In genomic region chr6:1622220-1622841, GRCh38 we compare ENCODE assay signal across 26 cellular contexts. TPM values are rescaled to one million over a fixed set of nuclear protein-coding genes. Genes with fewer than 3 reads are reported as not detected.
DNase-seq lines count a peak whose midpoint lies in the region; ATAC-seq, FAIRE-seq and TF ChIP-seq lines count a peak whose summit lies in the region.
"Had no signal": no experiment of that assay in that cellular context is flagged by ENCODE, and none has a peak within 500 bp of the region (broad histone marks: within the 10 kb centered on the region; RNA-seq: fewer than 3 reads in every experiment).

No MANE protein-coding gene starts in this region.

- no peak for ATAC-seq in activated B cell treated with CpG ODN at 0.5 μM for 24 hours (ENCODE audit: low read depth)

- H2AFZ ChIP-seq in osteoblast (ENCODE audit: low read length), result peak overlapping the region; percentile 49
- H2AFZ ChIP-seq: GM23248 had no signal

- peaks cover 8% of the 10 kb centered on the region for H3K36me3 Mint-ChIP-seq in activated B cell treated with CpG ODN at 0.5 μM for 24 hours (ENCODE audit: low read depth)
- peaks cover 21 to 29% (median 22%) of the 10 kb centered on the region in 3 donors for H3K36me3 Mint-ChIP-seq in immature natural killer cell

- peak overlapping the region in 1 of 2 donors; percentile 13 for H3K9ac ChIP-seq in kidney (ENCODE audit: low read length in 2 of 2)
- H3K9ac ChIP-seq: GM23248 had no signal

- H3K27ac Mint-ChIP-seq in activated B cell treated with CpG ODN at 0.5 μM for 24 hours, result no peak overlapping the region
- no peak overlapping the region for H3K27ac Mint-ChIP-seq in immature natural killer cell
- H3K27ac Mint-ChIP-seq: activated CD4-positive, alpha-beta memory T cell treated with anti-CD3 and anti-CD28 coated beads for 36 hours had no signal

- peak overlapping the region; percentile 45 for H3K4me2 ChIP-seq in osteoblast (ENCODE audit: insufficient read depth, low read length)

- peaks cover 0 to 3% of the 10 kb centered on the region in 2 donors for H3K4me1 ChIP-seq in kidney (ENCODE audit: control insufficient read depth in 1 of 2, insufficient read depth in 1 of 2, low read depth in 1 of 2, low read length in 2 of 2)
- peaks cover 55% of the 10 kb centered on the region for H3K4me1 ChIP-seq in osteoblast (ENCODE audit: insufficient read depth, low read length)
- H3K4me1 ChIP-seq: breast epithelium, Caco-2 had no signal

- H3K9me3 ChIP-seq in kidney (ENCODE audit: control insufficient read depth in 1 of 2, low read length in 2 of 2) (no peaks in the 10 kb centered on the region), osteoblast (ENCODE audit: low read depth, low read length) (no peaks in the 10 kb centered on the region)
- H3K9me3 ChIP-seq: adrenal gland, BE2C, breast epithelium, Caco-2 had no signal

- H3K9me3 Mint-ChIP-seq in activated B cell treated with CpG ODN at 0.5 μM for 24 hours, result no peaks in the 10 kb centered on the region
- H3K9me3 Mint-ChIP-seq in immature natural killer cell, result peaks cover 0 to 1% (median 0%) of the 10 kb centered on the region in 6 donors
- H3K9me3 Mint-ChIP-seq: activated CD4-positive, alpha-beta memory T cell treated with anti-CD3 and anti-CD28 coated beads for 36 hours had no signal

- H3K4me3 ChIP-seq in kidney (ENCODE audit: low read length in 2 of 2) (no peak overlapping the region), osteoblast (ENCODE audit: insufficient read depth, low read length) (no peak overlapping the region)
- H3K4me3 ChIP-seq: adrenal gland, breast epithelium, GM23248, lung, SK-N-MC had no signal

- H4K20me1 ChIP-seq in osteoblast (ENCODE audit: insufficient read depth, low read length), result no peaks in the 10 kb centered on the region

- FAIRE-seq in kidney (lab: Jason Lieb, UNC), result no peak
- FAIRE-seq: A204.1, GM12892, RCC 7860 had no signal

- CTCF ChIA-PET in activated B cell treated with CpG ODN at 0.5 μM for 24 hours (lab: Charles Lee), result no interaction called here

- H3K27me3 Mint-ChIP-seq in activated B cell treated with CpG ODN at 0.5 μM for 24 hours, result peaks cover 63% of the 10 kb centered on the region
- H3K27me3 Mint-ChIP-seq in immature natural killer cell (ENCODE audit: low read depth in 3 of 3), result peaks cover 11 to 29% (median 25%) of the 10 kb centered on the region in 3 donors

- POLR2A ChIA-PET in activated B cell treated with CpG ODN at 0.5 μM for 24 hours (lab: Charles Lee), result no interaction called here

- peaks cover 81% of the 10 kb centered on the region for H3K79me2 ChIP-seq in osteoblast (ENCODE audit: insufficient read depth, low read length)

- H3K4me1 Mint-ChIP-seq in activated B cell treated with CpG ODN at 0.5 μM for 24 hours (peaks cover 21% of the 10 kb centered on the region), immature natural killer cell (peaks cover 18% of the 10 kb centered on the region in 2 donors)

- DNase-seq in GM10266 (ENCODE audit: extremely low spot score), result peak; percentile 35
- peak; percentile 6 for DNase-seq in activated B cell treated with CpG ODN at 0.5 μM for 24 hours
- peak; percentile 57 for DNase-seq in kidney
- DNase-seq in osteoblast (ENCODE audit: insufficient read length, low spot score, missing footprints), result peak; percentile 95
- DNase-seq in NOMO-1 (lab: John Stamatoyannopoulos, UW; ENCODE audit: unreplicated experiment in 2 of 2), result no peak
- DNase-seq in activated CD4-positive, alpha-beta T cell treated with anti-CD3 and anti-CD28 coated beads, Interleukin-2, amount 50 U/mL, for 4 hours, result no peak
- no peak for DNase-seq in NCI-H748 treated with DMSO at 0.1 percent for 48 hours (lab: John Stamatoyannopoulos, UW)
- no peak for DNase-seq in immature natural killer cell
- DNase-seq: activated CD4-positive, alpha-beta memory T cell treated with anti-CD3 and anti-CD28 coated beads for 36 hours; activated CD4-positive, CD25-positive, alpha-beta regulatory T cell; activated gamma-delta T cell treated with Interleukin-2 at 50 U/mL for 16 hours; adrenal gland; BE2C; cortex of kidney; GM23248; NCI-H2081 treated with DMSO at 0.1 percent for 48 hours; NK-92 treated with Interleukin-12 subunit alpha and Interleukin-12 subunit beta, amount 100 ng/mL, for 24 hours; nucleus accumbens; stimulated activated CD4-positive, alpha-beta T cell treated with anti-CD3 and anti-CD28 coated beads, Interleukin-15, amount 100 ng/mL, for 24 hours had no signal

- peak overlapping the region in 1 of 2 donors; percentile 19 for H3K27ac ChIP-seq in kidney (ENCODE audit: low read depth in 2 of 2, low read length in 2 of 2)
- peak overlapping the region; percentile 17 for H3K27ac ChIP-seq in osteoblast (ENCODE audit: low read depth, low read length)
- H3K27ac ChIP-seq: breast epithelium, GM23248, SK-N-MC had no signal

- intact Hi-C loops in activated B cell treated with CpG ODN at 0.5 μM for 24 hours (cut with micrococcal nuclease), result loop anchor here (10.0 kb wide), 2 partner anchors 402 to 1612 kb away; no protein-coding TSS in a partner anchor
- intact Hi-C loops in kidney (cut with DNase I), result no loop called here

- H3K36me3 ChIP-seq in kidney (ENCODE audit: control insufficient read depth in 1 of 2, insufficient read depth in 2 of 2, low read length in 2 of 2) (no peaks in the 10 kb centered on the region), osteoblast (ENCODE audit: insufficient read depth, low read length) (peaks cover 6% of the 10 kb centered on the region)
- H3K36me3 ChIP-seq: adrenal gland, BE2C, breast epithelium had no signal

- no peak overlapping the region for H3K4me3 Mint-ChIP-seq in activated B cell treated with CpG ODN at 0.5 μM for 24 hours
- no peak overlapping the region for H3K4me3 Mint-ChIP-seq in immature natural killer cell
- H3K4me3 Mint-ChIP-seq: activated CD4-positive, alpha-beta memory T cell treated with anti-CD3 and anti-CD28 coated beads for 36 hours had no signal

- H3K27me3 ChIP-seq in osteoblast (ENCODE audit: insufficient read depth, low read length), result no peaks in the 10 kb centered on the region

- TF ChIP-seq CTCF in GM10266 (IDR thresholded peaks at IDR 0.05; ENCODE audit: control insufficient read depth, insufficient read depth, low read depth, missing control alignments) (no peak), activated B cell treated with CpG ODN at 0.5 μM for 24 hours (IDR thresholded peaks at IDR 0.05) (no peak), kidney (IDR thresholded peaks at IDR 0.05; ENCODE audit: borderline replicate concordance, extremely low read depth, insufficient read depth) (no peak), osteoblast (IDR thresholded peaks at IDR 0.05; ENCODE audit: extremely low read depth, low read depth, low read length) (no peak)

RNA-seq across cellular contexts. Expression of gene FOXC1, which starts 12.6 kb away (rescaled TPM):
- total RNA-seq in activated B cell treated with CpG ODN at 0.5 μM for 24 hours, result 1.00 and 1.1 TPM in 2 replicates
- total RNA-seq in kidney, result 58.5 TPM
- 18.0 TPM for polyA plus RNA-seq in kidney (ENCODE audit: insufficient read depth, low read depth, low replicate concordance)
- 39.4 and 41.0 TPM in 2 replicates for total RNA-seq in osteoblast
- polyA plus RNA-seq in immature natural killer cell, result under 1 TPM in 1 of 3 donors, not detected in 2; 0.22 TPM

Comparison
In these comparisons a context has a peak if more than half of its experiments do, and no peak if none do; other contexts are left out.
1. DNase-seq: peak in GM10266 (single experiment), activated B cell treated with CpG ODN at 0.5 μM for 24 hours (single experiment), kidney (single experiment) and osteoblast (single experiment); none in NOMO-1 (0 of 2), activated CD4-positive, alpha-beta T cell treated with anti-CD3 and anti-CD28 coated beads, Interleukin-2, amount 50 U/mL, for 4 hours (0 of 2), NCI-H748 treated with DMSO at 0.1 percent for 48 hours (single experiment) and immature natural killer cell (0 of 3).
2. RNA of gene FOXC1, which starts 12.6 kb away (total RNA-seq): 58.5 TPM in kidney (single experiment) and 39.4 to 41.0 TPM in osteoblast; 1.00 to 1.1 TPM in activated B cell treated with CpG ODN at 0.5 μM for 24 hours; every median in the first group is over 10 times any median in the second.